1 cellular context compared by ENCODE assay signal in genomic region chr1:6359568-6360496, GRCh38.
TF ChIP-seq lines count a peak whose summit lies in the region.

No MANE protein-coding gene starts in this region.

TF ChIP-seq in K562, 482 proteins besides CTCF, POLR2A, EP300 and RAD21 (continued from another document and continues in another):
- no peak for TF ChIP-seq ZFP91 (CRISPR knock-in tag; IDR thresholded peaks at IDR 0.05)
- TF ChIP-seq SAP30 (IDR thresholded peaks at IDR 0.05; ENCODE audit: borderline replicate concordance, insufficient read depth, low read depth, low read length, poor library complexity, severe bottlenecking), result peak; percentile 56
- TF ChIP-seq TCFL5 (CRISPR knock-in tag; conservative IDR thresholded peaks at IDR 0.05), result no peak
- no peak for TF ChIP-seq MXD1 (CRISPR knock-in tag; IDR thresholded peaks at IDR 0.05; ENCODE audit: borderline replicate concordance, poor library complexity, severe bottlenecking)
- TF ChIP-seq ZNF217 (CRISPR knock-in tag; IDR thresholded peaks at IDR 0.05), result no peak
- TF ChIP-seq E2F1 (CRISPR knock-in tag; IDR thresholded peaks at IDR 0.05), result no peak
- TF ChIP-seq KDM2B (CRISPR knock-in tag; IDR thresholded peaks at IDR 0.05), result no peak
- no peak for TF ChIP-seq SLC30A9 (CRISPR knock-in tag; IDR thresholded peaks at IDR 0.05)
- no peak for TF ChIP-seq ZBTB5 (IDR thresholded peaks at IDR 0.05)
- TF ChIP-seq NFYB (IDR thresholded peaks at IDR 0.05; ENCODE audit: extremely low read depth, insufficient read length), result no peak
- TF ChIP-seq NFIX (CRISPR knock-in tag; IDR thresholded peaks at IDR 0.05; ENCODE audit: low read depth), result no peak
- TF ChIP-seq ZNF318 (IDR thresholded peaks at IDR 0.05; ENCODE audit: borderline replicate concordance in 1 of 2, low read depth in 1 of 2), result no peak; a peak in 1 of 4 replicates
- 0 out of 2 replicates have a peak, but pooled peaks have one; percentile 2 for TF ChIP-seq GABPB1 (CRISPR knock-in tag; IDR thresholded peaks at IDR 0.05)
- TF ChIP-seq ZNF212 (CRISPR knock-in tag; IDR thresholded peaks at IDR 0.05), result no peak
- no peak for TF ChIP-seq RBM14 (IDR thresholded peaks at IDR 0.05; ENCODE audit: borderline replicate concordance, insufficient read depth, low read depth, low read length)
- TF ChIP-seq ZNF395 (CRISPR knock-in tag; IDR thresholded peaks at IDR 0.05), result peak; percentile 82
- TF ChIP-seq HMGXB4 (CRISPR knock-in tag; IDR thresholded peaks at IDR 0.05), result no peak
- no peak for TF ChIP-seq ATF6 (CRISPR knock-in tag; IDR thresholded peaks at IDR 0.05)
- TF ChIP-seq ATF3 (IDR thresholded peaks at IDR 0.05), result no peak
- TF ChIP-seq ATF3 (CRISPR knock-in tag; conservative IDR thresholded peaks at IDR 0.05), result no peak
- peak; percentile 52 for TF ChIP-seq CXXC5 (CRISPR knock-in tag; IDR thresholded peaks at IDR 0.05)
- no peak for TF ChIP-seq NFE2 (IDR thresholded peaks at IDR 0.05; ENCODE audit: low read depth)
- no peak for TF ChIP-seq ZNF121 (CRISPR knock-in tag; conservative IDR thresholded peaks at IDR 0.05)
- TF ChIP-seq ZNF586 (CRISPR knock-in tag; conservative IDR thresholded peaks at IDR 0.05), result no peak
- TF ChIP-seq DACH1 (IDR thresholded peaks at IDR 0.05; ENCODE audit: partially characterized antibody), result peak; percentile 64
- peak; percentile 50; the same call in 1 of the 2 replicates for TF ChIP-seq PML (IDR thresholded peaks at IDR 0.05; ENCODE audit: low read length)
- no peak for TF ChIP-seq EWSR1 (IDR thresholded peaks at IDR 0.05; ENCODE audit: borderline replicate concordance, low read depth, partially characterized antibody)
- no peak for TF ChIP-seq CLOCK (CRISPR knock-in tag; IDR thresholded peaks at IDR 0.05; ENCODE audit: borderline replicate concordance)
- no peak for TF ChIP-seq XRCC5 (IDR thresholded peaks at IDR 0.05; ENCODE audit: low read depth, low read length)
- TF ChIP-seq RBM15 (IDR thresholded peaks at IDR 0.05; ENCODE audit: insufficient read depth, low read length), result no peak
- TF ChIP-seq SMAD2 (IDR thresholded peaks at IDR 0.05; ENCODE audit: low read depth, low read length), result no peak
- TF ChIP-seq ZNF79 (CRISPR knock-in tag; IDR thresholded peaks at IDR 0.05; ENCODE audit: low read depth), result no peak
- no peak for TF ChIP-seq PHF21A (IDR thresholded peaks at IDR 0.05; ENCODE audit: borderline replicate concordance, low read depth)
- TF ChIP-seq IRF2 (CRISPR knock-in tag; IDR thresholded peaks at IDR 0.05), result no peak
- TF ChIP-seq BRD4 (IDR thresholded peaks at IDR 0.05), result no peak
- no peak for TF ChIP-seq MCM5 (IDR thresholded peaks at IDR 0.05; ENCODE audit: low read depth)
- 0 out of 2 replicates have a peak, but pooled peaks have one; percentile 64 for TF ChIP-seq ZBTB17 (CRISPR knock-in tag; IDR thresholded peaks at IDR 0.05)
